Comparison of ENCODE assay signal across 3 cellular contexts in the genomic region with DNA sequence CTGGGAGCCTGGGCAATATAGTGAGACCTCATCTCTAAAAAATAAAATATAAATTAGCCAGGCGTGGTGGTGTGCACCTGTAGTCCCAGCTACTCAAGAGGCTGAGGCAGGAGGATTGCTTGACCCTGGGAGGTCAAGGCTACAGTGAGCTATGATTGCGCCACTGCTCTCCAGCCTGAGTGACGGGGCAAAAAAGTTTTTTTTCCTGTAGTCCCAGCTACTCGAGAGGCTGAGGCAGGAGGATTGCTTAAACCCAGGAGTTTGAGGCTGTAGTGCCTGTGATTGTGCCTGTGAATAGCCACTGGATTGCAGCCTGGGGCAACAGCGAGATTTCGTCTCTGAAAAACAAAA. TPM values are rescaled to one million over a fixed set of nuclear protein-coding genes. Genes with fewer than 3 reads are reported as not detected.
"Had no signal": no experiment of that assay in that cellular context is flagged by ENCODE, and none has a peak within 500 bp of the region (broad histone marks: within the 10 kb centered on the region; RNA-seq: fewer than 3 reads in every experiment).

No MANE protein-coding gene starts in this region.

RNA-seq across cellular contexts. Expression of gene IGFBP7, which starts 49.5 kb away (rescaled TPM):
- total RNA-seq: activated B cell treated with CpG ODN at 0.5 μM for 24 hours; activated CD8-positive, alpha-beta T cell treated with anti-CD3 and anti-CD28 coated beads for 36 hours; activated T-helper 17 cell treated with anti-CD3 and anti-CD28 coated beads, Interleukin-2, amount 50 U/mL, for 72 hours had no signal
